13 cellular contexts compared by ENCODE assay signal in genomic region chr2:74204436-74204835, GRCh38. TPM values are rescaled to one million over a fixed set of nuclear protein-coding genes. Genes with fewer than 3 reads are reported as not detected.
DNase-seq lines count a peak whose midpoint lies in the region; TF ChIP-seq lines count a peak whose summit lies in the region.
"Had no signal": no experiment of that assay in that cellular context is flagged by ENCODE, and none has a peak within 500 bp of the region (broad histone marks: within the 10 kb centered on the region; RNA-seq: fewer than 3 reads in every experiment).

No MANE protein-coding gene starts in this region.

- peak overlapping the region in 6 of 11 experiments; percentile 12 to 62 (median 44); a peak in 5 of 22 replicates for H3K9ac ChIP-seq in BLaER1 treated with 17β-estradiol and CSF1 and Interleukin-3, amounts not matched to agents 10 nM and 100 nM

- H3K27ac Mint-ChIP-seq in HFFc6, result no peak overlapping the region; the same call in 1 of the 2 replicates

- H3K27ac ChIP-seq in BLaER1 treated with 17β-estradiol and CSF1 and Interleukin-3, amounts not matched to agents 10 nM and 100 nM, result peak overlapping the region in 10 of 11 experiments; percentile 16 to 84 (median 66); a peak in 15 of 22 replicates
- H3K27ac ChIP-seq in muscle layer of duodenum (ENCODE audit: low read length), result peak overlapping the region; percentile 75

- no peak for TF ChIP-seq CTCF in HFFc6 (IDR thresholded peaks at IDR 0.05)

- H4K20me1 ChIP-seq in BLaER1 treated with 17β-estradiol and CSF1 and Interleukin-3, amounts not matched to agents 10 nM and 100 nM, result peaks cover 86 to 100% (median 100%) of the 10 kb centered on the region in 11 experiments

- no peak overlapping the region for H3K4me3 ChIP-seq in BLaER1 treated with 17β-estradiol and CSF1 and Interleukin-3, amounts not matched to agents 10 nM and 100 nM
- H3K4me3 ChIP-seq in muscle layer of duodenum (ENCODE audit: low read depth in 1 of 2, low read length in 2 of 2), result no peak overlapping the region

- H3K36me3 Mint-ChIP-seq in HFFc6 (ENCODE audit: low read depth), result peaks cover 9% of the 10 kb centered on the region

- peaks cover 41% of the 10 kb centered on the region for H3K4me1 Mint-ChIP-seq in HFFc6 (ENCODE audit: low read depth)

- no peaks in the 10 kb centered on the region for H3K9me3 Mint-ChIP-seq in HFFc6

- H3K36me3 ChIP-seq in BLaER1 treated with 17β-estradiol and CSF1 and Interleukin-3, amounts not matched to agents 10 nM and 100 nM, result peaks cover 63 to 93% (median 84%) of the 10 kb centered on the region in 11 experiments
- H3K36me3 ChIP-seq in muscle layer of duodenum (ENCODE audit: control insufficient read depth in 1 of 2, insufficient read depth in 2 of 2, low read length in 2 of 2), result peaks cover 0 to 5% of the 10 kb centered on the region in 2 donors

- H3K4me2 ChIP-seq in BLaER1 treated with 17β-estradiol and CSF1 and Interleukin-3, amounts not matched to agents 10 nM and 100 nM, result peak overlapping the region in 10 of 11 experiments; percentile 23 to 93 (median 76); a peak in 18 of 22 replicates

- no peaks in the 10 kb centered on the region; the same call in 1 of the 2 replicates for H3K27me3 Mint-ChIP-seq in HFFc6 (ENCODE audit: insufficient read depth)

- H3K9me3 ChIP-seq in BLaER1 treated with 17β-estradiol and CSF1 and Interleukin-3, amounts not matched to agents 10 nM and 100 nM (replicated peaks in 1 of 11), result no peaks in the 10 kb centered on the region
- H3K9me3 ChIP-seq in muscle layer of duodenum (ENCODE audit: control insufficient read depth in 1 of 2, low read length in 2 of 2), result no peaks in the 10 kb centered on the region

- DNase-seq in ELF-1 (ENCODE audit: low read depth, low spot score) (peak; percentile 32), KG1 (lab: John Stamatoyannopoulos, UW) (no peak), DMS79 (lab: John Stamatoyannopoulos, UW) (no peak), HFFc6 (no peak)
- peak; percentile 52 for DNase-seq in activated CD8-positive, alpha-beta memory T cell treated with anti-CD3 and anti-CD28 coated beads, Interleukin-2, amount 50 U/mL, for 48 hours
- no peak for DNase-seq in stimulated activated CD4-positive, alpha-beta T cell treated with anti-CD3 and anti-CD28 coated beads, Interleukin-2, amount 100 ng/mL, for 24 hours
- DNase-seq: amniotic stem cell; effector CD4-positive, alpha-beta T cell; NCI-H1105; NCI-H524 treated with DMSO at 0.1 percent for 48 hours; Right ventricle myocardium superior had no signal

- no peaks in the 10 kb centered on the region for H3K27me3 ChIP-seq in BLaER1 treated with 17β-estradiol and CSF1 and Interleukin-3, amounts not matched to agents 10 nM and 100 nM
- H3K27me3 ChIP-seq in muscle layer of duodenum (ENCODE audit: low read depth, low read length), result no peaks in the 10 kb centered on the region

- peaks cover 55 to 78% (median 67%) of the 10 kb centered on the region in 10 experiments for H3K4me1 ChIP-seq in BLaER1 treated with 17β-estradiol and CSF1 and Interleukin-3, amounts not matched to agents 10 nM and 100 nM
- peaks cover 0 to 5% of the 10 kb centered on the region in 2 donors for H3K4me1 ChIP-seq in muscle layer of duodenum (ENCODE audit: control insufficient read depth in 1 of 2, insufficient read depth in 2 of 2, low read length in 2 of 2)

- H3K4me3 Mint-ChIP-seq in HFFc6, result no peak overlapping the region

RNA-seq across cellular contexts. Expression of gene MTHFD2, which starts 6.0 kb away (rescaled TPM):
- 10 to 100 TPM; 75.3 to 99.6 (median 85.1) TPM for total RNA-seq in HFFc6 (2021; fragmentation: NEBNext Ultra II Directional; extraction: Animal tissue kit (Norgen Biotek cat#: 25700))

RNA-seq across cellular contexts. Expression of gene MOB1A, which starts 25.8 kb away (rescaled TPM):
- 100 to 1,000 TPM in 5 of 6 experiments, 10 to 100 TPM in 1; 95.4 to 121 (median 112) TPM for total RNA-seq in HFFc6 (2021; fragmentation: NEBNext Ultra II Directional; extraction: Animal tissue kit (Norgen Biotek cat#: 25700))

RNA-seq across cellular contexts. Expression of gene BOLA3, which starts 56.7 kb away (rescaled TPM):
- 10 to 100 TPM; 71.6 to 92.5 (median 80.8) TPM for total RNA-seq in HFFc6 (2021; fragmentation: NEBNext Ultra II Directional; extraction: Animal tissue kit (Norgen Biotek cat#: 25700))

Comparison
In these comparisons a context has a peak if more than half of its experiments do, and no peak if none do; other contexts are left out.
1. DNase-seq: peak in ELF-1 (single experiment) and activated CD8-positive, alpha-beta memory T cell treated with anti-CD3 and anti-CD28 coated beads, Interleukin-2, amount 50 U/mL, for 48 hours (single experiment); none in KG1 (single experiment), DMS79 (single experiment), stimulated activated CD4-positive, alpha-beta T cell treated with anti-CD3 and anti-CD28 coated beads, Interleukin-2, amount 100 ng/mL, for 24 hours (0 of 2) and HFFc6 (single experiment).